16 cellular contexts compared by ENCODE assay signal in the genomic region with DNA sequence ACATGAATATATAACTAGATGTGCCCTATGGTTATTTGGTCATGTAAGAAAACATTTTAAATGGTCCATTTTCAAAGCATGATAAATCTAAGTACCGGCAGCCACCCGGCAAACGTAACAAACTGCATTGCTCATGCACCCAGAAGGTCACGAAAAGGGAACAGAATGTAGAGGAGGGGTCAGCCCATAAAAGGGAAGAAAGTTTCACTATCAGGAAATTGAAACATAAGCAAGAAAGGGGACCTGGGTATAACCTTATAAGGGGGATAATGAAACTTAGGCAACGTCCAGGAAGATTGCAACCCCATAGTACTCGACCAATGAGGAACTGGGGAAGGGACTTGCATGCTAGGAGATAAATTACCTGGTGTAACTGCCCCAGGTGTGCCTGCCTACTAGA.
DNase-seq lines count a peak whose midpoint lies in the region; ATAC-seq, FAIRE-seq and TF ChIP-seq lines count a peak whose summit lies in the region.
"Had no signal": no experiment of that assay in that cellular context is flagged by ENCODE, and none has a peak within 500 bp of the region (broad histone marks: within the 10 kb centered on the region; RNA-seq: fewer than 3 reads in every experiment).

No MANE protein-coding gene starts in this region.

- no TSS peak for BruUV-seq in PC-9 (replicated peaks; lab: Mats Ljungman, UMichigan)

- no peaks in the 10 kb centered on the region for H3K9me3 ChIP-seq in PC-9 (ENCODE audit: insufficient read depth, low read depth)
- H3K9me3 ChIP-seq: A549, Caco-2, HAP-1 had no signal

- no peaks in the 10 kb centered on the region for H3K36me3 ChIP-seq in PC-9 (ENCODE audit: low read depth)
- H3K36me3 ChIP-seq: HAP-1 had no signal

- H3K27ac Mint-ChIP-seq in endothelial cell (ENCODE audit: unreplicated experiment): peak overlapping the region; percentile 48
- H3K27ac Mint-ChIP-seq: CD8-positive, alpha-beta memory T cell had no signal

- H3K36me3 Mint-ChIP-seq in endothelial cell (ENCODE audit: low read depth, unreplicated experiment): no peaks in the 10 kb centered on the region
- H3K36me3 Mint-ChIP-seq: CD14-positive monocyte; CD8-positive, alpha-beta memory T cell had no signal

- no peaks in the 10 kb centered on the region for H3K9me3 Mint-ChIP-seq in endothelial cell (ENCODE audit: unreplicated experiment)

- H3K4me3 ChIP-seq in PC-9: no peak overlapping the region
- H3K4me3 ChIP-seq: A549, HAP-1 had no signal

- H2AFZ ChIP-seq in PC-9: no peak overlapping the region

- POLR2A ChIA-PET in PC-9 (lab: Charles Lee; ENCODE audit: unreplicated experiment): no interaction called here

- CTCF ChIA-PET in PC-9 (lab: Charles Lee): no interaction called here

- TF ChIP-seq CTCF in endothelial cell (IDR thresholded peaks at IDR 0.05; ENCODE audit: unreplicated experiment): no peak
- no peak for TF ChIP-seq CTCF in PC-9 (conservative IDR thresholded peaks at IDR 0.05)

- no peaks in the 10 kb centered on the region for H3F3A ChIP-seq in PC-9 (ENCODE audit: insufficient read depth, low read depth)

- peaks cover 4% of the 10 kb centered on the region for H3K4me1 Mint-ChIP-seq in endothelial cell (ENCODE audit: unreplicated experiment)
- H3K4me1 Mint-ChIP-seq: CD14-positive monocyte; CD8-positive, alpha-beta memory T cell had no signal

- no peak for FAIRE-seq in frontal cortex (lab: Jason Lieb, UNC)
- FAIRE-seq: A549, GM19239, H1 had no signal

- intact Hi-C loops in PC-9 (cut with micrococcal nuclease; ENCODE audit: unreplicated experiment): loop anchor here (2.0 kb wide), 1 partner anchor 53 kb away; no protein-coding TSS in a partner anchor

- ATAC-seq in GM19324 (IDR thresholded peaks at IDR 0.05; ENCODE audit: low FRiP score, unreplicated experiment): no peak
- ATAC-seq: A549 had no signal

- no peaks in the 10 kb centered on the region for H4K20me1 ChIP-seq in PC-9 (ENCODE audit: insufficient read depth)

- no peak overlapping the region for H3K4me2 ChIP-seq in PC-9
- H3K4me2 ChIP-seq: A549 had no signal

- H3K4me3 Mint-ChIP-seq in endothelial cell (ENCODE audit: unreplicated experiment): no peak overlapping the region
- H3K4me3 Mint-ChIP-seq: CD14-positive monocyte; CD8-positive, alpha-beta memory T cell had no signal

- no peaks in the 10 kb centered on the region for H3K79me2 ChIP-seq in PC-9 (ENCODE audit: low read depth)

- peak; percentile 87 for DNase-seq in MV-4-11 (lab: John Stamatoyannopoulos, UW)
- peak; percentile 77 for DNase-seq in NOMO-1 treated with DMSO at 0.1 percent for 48 hours (lab: John Stamatoyannopoulos, UW; ENCODE audit: unreplicated experiment)
- DNase-seq in RPMI8226: peak; percentile 31
- no peak for DNase-seq in endothelial cell (ENCODE audit: low spot score)
- no peak for DNase-seq in PC-9
- DNase-seq in stimulated activated naive CD4-positive, alpha-beta T cell treated with Interleukin-2 at 50 U/mL for 16 hours (lab: John Stamatoyannopoulos, UW): no peak
- DNase-seq in frontal cortex (ENCODE audit: low spot score in 2 of 2): no peak
- DNase-seq: Caco-2; CD8-positive, alpha-beta memory T cell; GF-D8 had no signal

- no peak overlapping the region for H3K27ac ChIP-seq in PC-9
- H3K27ac ChIP-seq: A549 had no signal

- no peaks in the 10 kb centered on the region for H3K4me1 ChIP-seq in PC-9 (replicated peaks; ENCODE audit: insufficient read depth)
- H3K4me1 ChIP-seq: A549, Caco-2, HAP-1 had no signal

- no peaks in the 10 kb centered on the region for H3K9me2 ChIP-seq in PC-9 (ENCODE audit: insufficient read depth)

- peaks cover 2% of the 10 kb centered on the region for H3K27me3 Mint-ChIP-seq in endothelial cell (ENCODE audit: unreplicated experiment)
- H3K27me3 Mint-ChIP-seq: CD8-positive, alpha-beta memory T cell had no signal

- H3K27me3 ChIP-seq in PC-9 (ENCODE audit: insufficient read depth, low read depth): no peaks in the 10 kb centered on the region

Comparison
In these comparisons a context has a peak if more than half of its experiments do, and no peak if none do; other contexts are left out.
1. DNase-seq: peak in MV-4-11 (single experiment), NOMO-1 treated with DMSO at 0.1 percent for 48 hours (single experiment) and RPMI8226 (single experiment); none in endothelial cell (single experiment), PC-9 (0 of 2), stimulated activated naive CD4-positive, alpha-beta T cell treated with Interleukin-2 at 50 U/mL for 16 hours (single experiment) and frontal cortex (0 of 2).